8 cellular contexts compared by ENCODE assay signal in the genomic region with DNA sequence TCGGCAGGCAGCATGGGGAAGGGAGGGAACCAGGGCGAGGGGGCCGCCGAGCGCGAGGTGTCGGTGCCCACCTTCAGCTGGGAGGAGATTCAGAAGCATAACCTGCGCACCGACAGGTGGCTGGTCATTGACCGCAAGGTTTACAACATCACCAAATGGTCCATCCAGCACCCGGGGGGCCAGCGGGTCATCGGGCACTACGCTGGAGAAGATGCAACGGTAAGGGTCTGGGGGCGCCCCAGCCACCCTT. TPM values are rescaled to one million over a fixed set of nuclear protein-coding genes. Genes with fewer than 3 reads are reported as not detected.
DNase-seq lines count a peak whose midpoint lies in the region; ATAC-seq and TF ChIP-seq lines count a peak whose summit lies in the region.

No MANE protein-coding gene starts in this region.

- POLR2A ChIA-PET in CD8-positive, alpha-beta memory T cell (lab: Charles Lee), result no interaction called here
- POLR2A ChIA-PET in IMR-90 (lab: Charles Lee; ENCODE audit: unreplicated experiment), result interaction anchor here (1.6 kb wide), 1 partner anchor 13 kb away, joined by 7 read pairs; no protein-coding TSS in a partner anchor

- H3K4me1 Mint-ChIP-seq in CD8-positive, alpha-beta memory T cell, result peaks cover 7 to 52% (median 27%) of the 10 kb centered on the region in 3 donors

- peak overlapping the region; percentile 79 for H3K9ac ChIP-seq in IMR-90 (ENCODE audit: low read depth, low read length)

- no CpG with 5 or more reads among the region's 16 CpGs for WGBS in IMR-90 (ENCODE audit: extremely low coverage in 2 of 2, insufficient read length in 1 of 2), 2 experiments

- H3K18ac ChIP-seq in IMR-90 (ENCODE audit: low read depth, low read length), result peak overlapping the region; percentile 40; the same call in 1 of the 2 replicates

- H3K23ac ChIP-seq in IMR-90 (ENCODE audit: low read depth, low read length), result peak overlapping the region; percentile 95

- H3K9me3 Mint-ChIP-seq in CD8-positive, alpha-beta memory T cell, result no peaks in the 10 kb centered on the region

- peaks cover 19 to 58% of the 10 kb centered on the region in 2 experiments for H3K79me1 ChIP-seq in IMR-90 (ENCODE audit: low read depth in 1 of 2, low read length in 2 of 2)

- ATAC-seq in IMR-90 (ENCODE audit: low read depth), result no peak

- BruUV-seq in IMR-90 (replicated peaks; lab: Mats Ljungman, UMichigan), result no TSS peak

- H3K4me3 ChIP-seq in CD8-positive, alpha-beta memory T cell (ENCODE audit: low read length), result peak overlapping the region; percentile 64
- H3K4me3 ChIP-seq in IMR-90 (ENCODE audit: insufficient read depth, low read depth, low read length), result peak overlapping the region; percentile 72
- peak overlapping the region; percentile 57 for H3K4me3 ChIP-seq in effector memory CD4-positive, alpha-beta T cell (ENCODE audit: insufficient read depth, low read depth, low read length, poor library complexity, severe bottlenecking)
- H3K4me3 ChIP-seq in neuron (ENCODE audit: low read length), result peak overlapping the region; percentile 100

- no peak overlapping the region; the same call in 1 of the 2 replicates for H2BK20ac ChIP-seq in IMR-90 (ENCODE audit: low read depth, low read length)

- H2AK5ac ChIP-seq in IMR-90 (ENCODE audit: low read depth, low read length), result peak overlapping the region; percentile 90; the same call in 1 of the 2 replicates

- H2AK9ac ChIP-seq in IMR-90 (replicated peaks; ENCODE audit: low read depth, low read length, poor library complexity), result peak overlapping the region; percentile 99

- no peaks in the 10 kb centered on the region for H3K27me3 ChIP-seq in CD8-positive, alpha-beta memory T cell (ENCODE audit: insufficient read depth, low read length, poor library complexity, severe bottlenecking)
- H3K27me3 ChIP-seq in IMR-90 (ENCODE audit: control insufficient read depth, insufficient read depth, low read length) (no peaks in the 10 kb centered on the region), neuron (ENCODE audit: insufficient read depth, low read length) (no peaks in the 10 kb centered on the region)
- peaks cover 16% of the 10 kb centered on the region for H3K27me3 ChIP-seq in effector memory CD4-positive, alpha-beta T cell (replicated peaks; ENCODE audit: control insufficient read depth, insufficient read depth, low read length, poor library complexity, severe bottlenecking)

- H2BK15ac ChIP-seq in IMR-90 (ENCODE audit: low read depth, low read length), result 0 out of 3 replicates have a peak overlapping the region, but pooled peaks have one; percentile 52

- no peak for TF ChIP-seq POLR2A in IMR-90 (IDR thresholded peaks at IDR 0.05; ENCODE audit: low read depth, low read length)

- peak overlapping the region; percentile 75 for H3K56ac ChIP-seq in IMR-90 (ENCODE audit: extremely low read depth, insufficient read depth, low read length)

- peak overlapping the region; percentile 8; the same call in 1 of the 2 replicates for H2BK120ac ChIP-seq in IMR-90 (ENCODE audit: low read depth, low read length)

- H4K5ac ChIP-seq in IMR-90 (ENCODE audit: low read depth, low read length), result peak overlapping the region; percentile 20

- H4K20me1 ChIP-seq in IMR-90 (ENCODE audit: insufficient read depth, low read length), result peaks cover 33% of the 10 kb centered on the region; the same call in 1 of the 2 replicates

- no peaks in the 10 kb centered on the region for H3K9me3 ChIP-seq in CD8-positive, alpha-beta memory T cell (ENCODE audit: low read length)
- H3K9me3 ChIP-seq in IMR-90 (ENCODE audit: control insufficient read depth, insufficient read depth, low read length) (no peaks in the 10 kb centered on the region), neuron (ENCODE audit: low read length) (no peaks in the 10 kb centered on the region)
- no peaks in the 10 kb centered on the region for H3K9me3 ChIP-seq in effector memory CD4-positive, alpha-beta T cell (ENCODE audit: control insufficient read depth, low read length)

- dilution Hi-C loops in IMR-90 (cut with HindIII; ENCODE audit: low sequenced_read_pairs, unreplicated experiment), result no loop called here

- CTCF ChIA-PET in CD8-positive, alpha-beta memory T cell (lab: Charles Lee), result interaction anchor here (1.1 kb wide), 2 partner anchors 26 to 31 kb away, joined by 3 to 4 read pairs; no protein-coding TSS in a partner anchor
- CTCF ChIA-PET in IMR-90 (lab: Yijun Ruan, JAX), result interaction anchor here (1.0 to 1.3 kb wide), 3 partner anchors 10 to 254 kb away, joined by 3 to 5 read pairs (median 3); a partner anchor contains a TSS

- H3K4me3 Mint-ChIP-seq in CD8-positive, alpha-beta memory T cell, result peak overlapping the region; percentile 70 to 92 (median 85)

- peak overlapping the region; percentile 93 for H4K91ac ChIP-seq in IMR-90 (ENCODE audit: insufficient read depth, low read depth, low read length)

- H3K27ac Mint-ChIP-seq in CD8-positive, alpha-beta memory T cell, result peak overlapping the region in 2 of 8 donors; percentile 58 to 90

- no peak for TF ChIP-seq CTCF in IMR-90 (conservative IDR thresholded peaks at IDR 0.05; ENCODE audit: low read depth, low read length)

- no peak overlapping the region for H3K27ac ChIP-seq in CD8-positive, alpha-beta memory T cell (ENCODE audit: low read depth, low read length)
- peak overlapping the region; percentile 43 for H3K27ac ChIP-seq in IMR-90 (ENCODE audit: insufficient read depth, low read length)
- H3K27ac ChIP-seq in effector memory CD4-positive, alpha-beta T cell (ENCODE audit: insufficient read depth, low read length, poor library complexity, severe bottlenecking), result no peak overlapping the region

- H4K8ac ChIP-seq in IMR-90 (ENCODE audit: low read depth in 2 of 2, low read length in 2 of 2), result peak overlapping the region; percentile 40 to 94; a peak in 3 of 4 replicates

- H3K4ac ChIP-seq in IMR-90 (ENCODE audit: low read depth, low read length), result peak overlapping the region; percentile 91

- H3K36me3 ChIP-seq in CD8-positive, alpha-beta memory T cell (ENCODE audit: insufficient read depth, low read length), result no peaks in the 10 kb centered on the region
- H3K36me3 ChIP-seq in IMR-90 (ENCODE audit: control insufficient read depth, insufficient read depth, low read length), result no peaks in the 10 kb centered on the region
- no peaks in the 10 kb centered on the region for H3K36me3 ChIP-seq in effector memory CD4-positive, alpha-beta T cell (ENCODE audit: control insufficient read depth, insufficient read depth, low read length)
- peaks cover 23% of the 10 kb centered on the region for H3K36me3 ChIP-seq in neuron (ENCODE audit: insufficient read depth, low read length)

- peak overlapping the region; percentile 2 for H2BK5ac ChIP-seq in IMR-90 (ENCODE audit: low read depth, low read length, poor library complexity, severe bottlenecking)

- H3K27me3 Mint-ChIP-seq in CD8-positive, alpha-beta memory T cell, result peaks cover 33 to 55% of the 10 kb centered on the region in 2 donors

- peaks cover 16% of the 10 kb centered on the region for H3K9me1 ChIP-seq in IMR-90 (ENCODE audit: insufficient read depth, low read length)

- DNase-seq in CD8-positive, alpha-beta memory T cell, result peak in 1 of 5 donors; percentile 16
- DNase-seq in IMR-90 (no peak), NCI-H524 (lab: John Stamatoyannopoulos, UW) (no peak), NOMO-1 treated with dmso at 0.1 percent for 144 hours (lab: John Stamatoyannopoulos, UW; ENCODE audit: unreplicated experiment) (no peak), NCI-H2227 treated with DMSO at 0.1 percent for 48 hours (lab: John Stamatoyannopoulos, UW) (no peak)
- no peak for DNase-seq in effector memory CD4-positive, alpha-beta T cell
- DNase-seq in stimulated activated naive CD4-positive, alpha-beta T cell (lab: John Stamatoyannopoulos, UW), result no peak

- TF ChIP-seq RAD21 in IMR-90 (IDR thresholded peaks at IDR 0.05; ENCODE audit: low read length), result no peak

- H3K4me1 ChIP-seq in CD8-positive, alpha-beta memory T cell (ENCODE audit: insufficient read depth, low read length), result peaks cover 12% of the 10 kb centered on the region
- peaks cover 11% of the 10 kb centered on the region; the same call in 1 of the 2 replicates for H3K4me1 ChIP-seq in IMR-90 (ENCODE audit: control insufficient read depth, insufficient read depth, low read length)
- H3K4me1 ChIP-seq in effector memory CD4-positive, alpha-beta T cell (ENCODE audit: control insufficient read depth, insufficient read depth, low read length, poor library complexity, severe bottlenecking), result peaks cover 23% of the 10 kb centered on the region
- H3K4me1 ChIP-seq in neuron (ENCODE audit: insufficient read depth, low read length), result peaks cover 50% of the 10 kb centered on the region

- H2AFZ ChIP-seq in IMR-90 (replicated peaks; ENCODE audit: low read length, poor library complexity) (peak overlapping the region; percentile 95), neuron (ENCODE audit: low read depth, low read length) (no peak overlapping the region)

- intact Hi-C loops in IMR-90 (cut with micrococcal nuclease), result no loop called here

- in situ Hi-C loops in IMR-90 (cut with MboI; ENCODE audit: low sequenced_read_pairs), result no loop called here

- H3K14ac ChIP-seq in IMR-90 (replicated peaks; ENCODE audit: low read depth, low read length), result peak overlapping the region; percentile 96

- peak overlapping the region; percentile 91 for H3K4me2 ChIP-seq in IMR-90 (ENCODE audit: low read depth, low read length)

- H3K36me3 Mint-ChIP-seq in CD8-positive, alpha-beta memory T cell, result no peaks in the 10 kb centered on the region

RNA-seq across cellular contexts. Expression of a gene that starts 0.2 kb away (rescaled TPM):
- 1 to 10 TPM; 7.2 to 10.0 TPM for total RNA-seq in CD8-positive, alpha-beta memory T cell
- polyA plus RNA-seq in CD8-positive, alpha-beta memory T cell, result 0.98 TPM
- 31.9 and 33.3 TPM in 2 replicates for total RNA-seq in IMR-90 (2012; rRNA removed)
- polyA plus RNA-seq in IMR-90 (2012; rRNA removed), result 88.4 and 98.4 TPM in 2 replicates
- 45.4 and 87.9 TPM in 2 replicates for polyA plus RNA-seq in IMR-90 (2012; cell fraction: cytosol; rRNA removed)
- 69.4 and 94.9 TPM in 2 replicates for polyA plus RNA-seq in IMR-90 (2012; cell fraction: nucleus; rRNA removed; ENCODE audit: low replicate concordance)

RNA-seq across cellular contexts. Expression of a gene that starts 11.5 kb away (rescaled TPM):
- total RNA-seq in CD8-positive, alpha-beta memory T cell, result 1 to 10 TPM; 6.3 TPM
- polyA plus RNA-seq in CD8-positive, alpha-beta memory T cell, result 1.4 TPM
- 16.3 and 16.9 TPM in 2 replicates for total RNA-seq in IMR-90 (2012; rRNA removed)
- 17.6 and 18.4 TPM in 2 replicates for polyA plus RNA-seq in IMR-90 (2012; rRNA removed)
- 15.8 and 19.2 TPM in 2 replicates for polyA plus RNA-seq in IMR-90 (2012; cell fraction: cytosol; rRNA removed)
- 29.9 and 31.1 TPM in 2 replicates for polyA plus RNA-seq in IMR-90 (2012; cell fraction: nucleus; rRNA removed; ENCODE audit: low replicate concordance)

RNA-seq across cellular contexts. Expression of a gene that starts 35.6 kb away (rescaled TPM):
- total RNA-seq in CD8-positive, alpha-beta memory T cell, result 100 to 1,000 TPM; 112 to 121 TPM
- polyA plus RNA-seq in CD8-positive, alpha-beta memory T cell, result 15.4 TPM
- 41.9 and 43.9 TPM in 2 replicates for total RNA-seq in IMR-90 (2012; rRNA removed)
- 21.3 and 23.0 TPM in 2 replicates for polyA plus RNA-seq in IMR-90 (2012; rRNA removed)
- polyA plus RNA-seq in IMR-90 (2012; cell fraction: cytosol; rRNA removed), result 15.5 and 18.0 TPM in 2 replicates
- polyA plus RNA-seq in IMR-90 (2012; cell fraction: nucleus; rRNA removed; ENCODE audit: low replicate concordance), result 6.4 and 7.0 TPM in 2 replicates

RNA-seq across cellular contexts. Expression of a gene that starts 35.9 kb away (rescaled TPM):
- total RNA-seq in CD8-positive, alpha-beta memory T cell, result 100 to 1,000 TPM; 148 to 152 TPM
- polyA plus RNA-seq in CD8-positive, alpha-beta memory T cell, result 258 TPM
- total RNA-seq in IMR-90 (2012; rRNA removed), result 70.0 and 107 TPM in 2 replicates
- 280 and 290 TPM in 2 replicates for polyA plus RNA-seq in IMR-90 (2012; rRNA removed)
- 196 and 200 TPM in 2 replicates for polyA plus RNA-seq in IMR-90 (2012; cell fraction: cytosol; rRNA removed)
- polyA plus RNA-seq in IMR-90 (2012; cell fraction: nucleus; rRNA removed; ENCODE audit: low replicate concordance), result 40.4 and 104 TPM in 2 replicates
